12 cellular contexts compared by ENCODE assay signal in genomic region chr11:62505112-62505783, GRCh38. TPM values are rescaled to one million over a fixed set of nuclear protein-coding genes. Genes with fewer than 3 reads are reported as not detected.
DNase-seq lines count a peak whose midpoint lies in the region; ATAC-seq, FAIRE-seq and TF ChIP-seq lines count a peak whose summit lies in the region.
"Had no signal": no experiment of that assay in that cellular context is flagged by ENCODE, and none has a peak within 500 bp of the region (broad histone marks: within the 10 kb centered on the region; RNA-seq: fewer than 3 reads in every experiment).

No MANE protein-coding gene starts in this region.

- peak overlapping the region; percentile 21 for H3K27ac Mint-ChIP-seq in mesothelial cell of epicardium

- no peak for TF ChIP-seq RAD21 in HepG2 (CRISPR knock-in tag; IDR thresholded peaks at IDR 0.05)

- H3K36me3 ChIP-seq in HepG2 (replicated peaks in 1 of 2; ENCODE audit: control insufficient read depth in 1 of 2, insufficient read depth in 2 of 2, low read length in 2 of 2) (no peaks in the 10 kb centered on the region), right lobe of liver (no peaks in the 10 kb centered on the region)

- no peaks in the 10 kb centered on the region for H4K20me1 ChIP-seq in HepG2 (ENCODE audit: insufficient read depth, low read length)

- peaks cover 5 to 29% of the 10 kb centered on the region in 2 experiments; a peak in 4 of 5 replicates for H3K27me3 ChIP-seq in HepG2 (ENCODE audit: control insufficient read depth in 1 of 2, insufficient read depth in 2 of 2, low read length in 2 of 2)
- H3K27me3 ChIP-seq in right lobe of liver = no peaks in the 10 kb centered on the region

- H3K4me3 ChIP-seq in HepG2 (replicated peaks in 1 of 3; ENCODE audit: insufficient read depth in 1 of 3, low read depth in 2 of 3, low read length in 3 of 3) = peak overlapping the region in 1 of 3 experiments; percentile 32; a peak in 1 of 6 replicates
- no peak overlapping the region for H3K4me3 ChIP-seq in right lobe of liver

- no peaks in the 10 kb centered on the region for H3K9me3 ChIP-seq in HepG2 (ENCODE audit: low read length)
- H3K9me3 ChIP-seq in right lobe of liver = no peaks in the 10 kb centered on the region

- DNase-seq in HepG2 (ENCODE audit: low spot score) (no peak), right lobe of liver (no peak), mesothelial cell of epicardium (ENCODE audit: low spot score in 2 of 2, unreplicated experiment in 2 of 2) (no peak), KG1 (lab: John Stamatoyannopoulos, UW) (no peak), SHP77 treated with DMSO at 0.1 percent for 48 hours (lab: John Stamatoyannopoulos, UW) (no peak)
- no peak for DNase-seq in activated CD8-positive, alpha-beta memory T cell treated with anti-CD3 and anti-CD28 coated beads, Interleukin-2, amount 50 U/mL, for 48 hours
- DNase-seq: NCI-H748 treated with DMSO at 0.1 percent for 48 hours had no signal

- no peaks in the 10 kb centered on the region for H3K79me2 ChIP-seq in HepG2 (ENCODE audit: insufficient read depth, low read length)

- ATAC-seq in HepG2 = peak; percentile 11
- ATAC-seq in right lobe of liver = no peak
- ATAC-seq in esophagus mucosa = peak; percentile 18
- no peak for ATAC-seq in HG02870 (IDR thresholded peaks at IDR 0.05; ENCODE audit: unreplicated experiment)
- ATAC-seq: left lobe of liver had no signal

- no TSS peak for BruUV-seq in HepG2 (replicated peaks; lab: Mats Ljungman, UMichigan)

- H3K36me3 Mint-ChIP-seq in mesothelial cell of epicardium = peaks cover 2% of the 10 kb centered on the region

- 25% methylated on average over 25 of the region's 26 CpGs for WGBS in HepG2 (ENCODE audit: low lambda C conversion rate)
- WGBS in right lobe of liver (ENCODE audit: insufficient coverage, low coverage, low lambda C conversion rate, missing lambda C conversion rate) = 41% methylated on average over 13 of the region's 26 CpGs

- H3K4me2 ChIP-seq in HepG2 (ENCODE audit: low read depth, low read length) = peak overlapping the region; percentile 48

- no peak for TF ChIP-seq EP300 in HepG2 (IDR thresholded peaks at IDR 0.05; ENCODE audit: low read depth in 2 of 2, low read length in 2 of 2)
- no peak for TF ChIP-seq EP300 in HepG2 (CRISPR knock-in tag; IDR thresholded peaks at IDR 0.05; ENCODE audit: borderline replicate concordance)

- FAIRE-seq in HepG2 (lab: Jason Lieb, UNC) = no peak
- FAIRE-seq: H54, HTR-8/SVneo had no signal

- no peak for TF ChIP-seq POLR2A in HepG2 (IDR thresholded peaks at IDR 0.05; ENCODE audit: insufficient read depth in 1 of 2, low read depth in 2 of 2, low read length in 2 of 2)
- no peak for TF ChIP-seq POLR2A in right lobe of liver (IDR thresholded peaks at IDR 0.05)

- CTCF ChIA-PET in HepG2 (lab: Yijun Ruan, JAX; ENCODE audit: low intra/inter-chr PET ratio, low total read pairs) = no interaction called here

- H3K27ac ChIP-seq in HepG2 (ENCODE audit: extremely low read length, insufficient read depth, low read length) (no peak overlapping the region), right lobe of liver (no peak overlapping the region)

- no peaks in the 10 kb centered on the region for H3K9me3 Mint-ChIP-seq in mesothelial cell of epicardium

- H3K9ac ChIP-seq in HepG2 (ENCODE audit: insufficient read depth, low read depth, low read length) = no peak overlapping the region

- peaks cover 59% of the 10 kb centered on the region for H3K4me1 Mint-ChIP-seq in mesothelial cell of epicardium

- no peak overlapping the region for H2AFZ ChIP-seq in HepG2 (ENCODE audit: low read length)

- POLR2A ChIA-PET in HepG2 (lab: Yijun Ruan, JAX) = interaction anchor here (1.2 to 1.5 kb wide), 2 partner anchors 9 to 37 kb away, joined by 3 read pairs; no protein-coding TSS in a partner anchor

- TF ChIP-seq CTCF in HepG2 (CRISPR knock-in tag; IDR thresholded peaks at IDR 0.05) (no peak), right lobe of liver (IDR thresholded peaks at IDR 0.05) (no peak), mesothelial cell of epicardium (IDR thresholded peaks at IDR 0.05; ENCODE audit: unreplicated experiment) (no peak)

- peaks cover 13% of the 10 kb centered on the region for H3K27me3 Mint-ChIP-seq in mesothelial cell of epicardium (ENCODE audit: low read depth)

- peaks cover 98% of the 10 kb centered on the region for H3K4me1 ChIP-seq in HepG2 (ENCODE audit: insufficient read depth, low read length)
- H3K4me1 ChIP-seq in right lobe of liver = peaks cover 0 to 20% (median 8%) of the 10 kb centered on the region in 4 donors

- intact Hi-C loops in HepG2 (cut with micrococcal nuclease; ENCODE audit: unreplicated experiment) = no loop called here
- intact Hi-C loops in right lobe of liver (cut with DNase I) = no loop called here

- H3K4me3 Mint-ChIP-seq in mesothelial cell of epicardium = peak overlapping the region; percentile 36

- in situ Hi-C loops in HepG2 (cut with HindIII; ENCODE audit: extremely low pct_ligation_motif_present, low pct_unique_long_range_greater_than_20kb) = loop anchor here (5.0 kb wide), 1 partner anchor 37 kb away; no protein-coding TSS in a partner anchor

TF ChIP-seq in HepG2, 621 proteins besides CTCF, POLR2A, EP300 and RAD21 (continues in another document):
- TF ChIP-seq TARDBP (CRISPR knock-in tag; IDR thresholded peaks at IDR 0.05) = no peak
- TF ChIP-seq CCDC6 (CRISPR knock-in tag; IDR thresholded peaks at IDR 0.05) = no peak
- no peak for TF ChIP-seq HIC2 (CRISPR knock-in tag; IDR thresholded peaks at IDR 0.05; ENCODE audit: low read depth)
- TF ChIP-seq RFX5 (IDR thresholded peaks at IDR 0.05; ENCODE audit: low read depth, low read length) = peak; percentile 95
- TF ChIP-seq GZF1 (CRISPR knock-in tag; IDR thresholded peaks at IDR 0.05) = no peak
- peak; percentile 86 for TF ChIP-seq SRF (IDR thresholded peaks at IDR 0.05; ENCODE audit: low read depth, low read length)
- no peak for TF ChIP-seq ZNF703 (CRISPR knock-in tag; IDR thresholded peaks at IDR 0.05; ENCODE audit: borderline replicate concordance)
- TF ChIP-seq NKX3-1 (CRISPR knock-in tag; IDR thresholded peaks at IDR 0.05) = no peak

RNA-seq across cellular contexts. Expression of gene AHNAK, which starts 41.4 kb away (rescaled TPM):
- 25.0 and 40.6 TPM in 2 replicates for total RNA-seq in HepG2 (2016; rRNA removed; fragmentation: Illumina TruSeq; extraction: Trizol)
- 2.9 and 3.7 TPM in 2 replicates for total RNA-seq in HepG2 (2016; cell fraction: cytosol; rRNA removed; fragmentation: Illumina TruSeq; extraction: Trizol; ENCODE audit: low read depth)
- total RNA-seq in HepG2 (2016; cell fraction: insoluble cytoplasmic fraction; rRNA removed; fragmentation: Illumina TruSeq; extraction: Trizol) = 23.2 and 34.7 TPM in 2 replicates
- 6.6 and 7.4 TPM in 2 replicates for total RNA-seq in HepG2 (2016; cell fraction: membrane; rRNA removed; fragmentation: Illumina TruSeq; extraction: Trizol)
- total RNA-seq in HepG2 (2016; cell fraction: nucleus; rRNA removed; fragmentation: Illumina TruSeq; extraction: Trizol) = 76.4 and 80.4 TPM in 2 replicates
- 22.8 and 23.4 TPM in 2 replicates for polyA plus RNA-seq in HepG2 (2011; rRNA removed)
- 14.7 and 20.1 TPM in 2 replicates for polyA plus RNA-seq in HepG2 (2011; cell fraction: cytosol; rRNA removed)
- 57.1 and 57.5 TPM in 2 replicates for polyA plus RNA-seq in HepG2 (2011; cell fraction: nucleus; rRNA removed)
- 55.5 and 61.9 TPM in 2 replicates for polyA plus RNA-seq in HepG2 (2012)
- polyA plus RNA-seq in HepG2 (2016; cell fraction: cytosol; fragmentation: Illumina TruSeq; extraction: Trizol; ENCODE audit: low read depth) = 0.98 and 1.1 TPM in 2 replicates
- polyA plus RNA-seq in HepG2 (2016; cell fraction: insoluble cytoplasmic fraction; fragmentation: Illumina TruSeq; extraction: Trizol; ENCODE audit: low read depth) = 11.6 and 12.9 TPM in 2 replicates
- polyA plus RNA-seq in HepG2 (2016; cell fraction: membrane; fragmentation: Illumina TruSeq; extraction: Trizol; ENCODE audit: low read depth) = 2.0 and 2.1 TPM in 2 replicates
- 33.5 and 38.4 TPM in 2 replicates for polyA plus RNA-seq in HepG2 (2016; cell fraction: nucleus; fragmentation: Illumina TruSeq; extraction: Trizol; ENCODE audit: insufficient read depth, low read depth)
- 99.6 and 234 TPM in 2 replicates for polyA minus RNA-seq in HepG2 (2011; rRNA and poly(A)+ RNA removed; ENCODE audit: low replicate concordance)
- polyA minus RNA-seq in HepG2 (2011; cell fraction: cytosol; rRNA and poly(A)+ RNA removed) = 122 and 157 TPM in 2 replicates
- polyA minus RNA-seq in HepG2 (2011; cell fraction: nucleus; rRNA and poly(A)+ RNA removed) = 192 and 213 TPM in 2 replicates
- 100 to 1,000 TPM in 4 of 6 experiments, 10 to 100 TPM in 2; 91.0 to 180 (median 113) TPM for total RNA-seq in right lobe of liver
- total RNA-seq in esophagus mucosa = 931 TPM
- total RNA-seq in mesothelial cell of epicardium = 456 to 481 TPM (median 480 TPM) in 3 replicates

Comparison
In these comparisons a context has a peak if more than half of its experiments do, and no peak if none do; other contexts are left out.
1. ATAC-seq: peak in HepG2 (single experiment) and esophagus mucosa (single experiment); none in right lobe of liver (0 of 4) and HG02870 (single experiment).